In the genomic region with DNA sequence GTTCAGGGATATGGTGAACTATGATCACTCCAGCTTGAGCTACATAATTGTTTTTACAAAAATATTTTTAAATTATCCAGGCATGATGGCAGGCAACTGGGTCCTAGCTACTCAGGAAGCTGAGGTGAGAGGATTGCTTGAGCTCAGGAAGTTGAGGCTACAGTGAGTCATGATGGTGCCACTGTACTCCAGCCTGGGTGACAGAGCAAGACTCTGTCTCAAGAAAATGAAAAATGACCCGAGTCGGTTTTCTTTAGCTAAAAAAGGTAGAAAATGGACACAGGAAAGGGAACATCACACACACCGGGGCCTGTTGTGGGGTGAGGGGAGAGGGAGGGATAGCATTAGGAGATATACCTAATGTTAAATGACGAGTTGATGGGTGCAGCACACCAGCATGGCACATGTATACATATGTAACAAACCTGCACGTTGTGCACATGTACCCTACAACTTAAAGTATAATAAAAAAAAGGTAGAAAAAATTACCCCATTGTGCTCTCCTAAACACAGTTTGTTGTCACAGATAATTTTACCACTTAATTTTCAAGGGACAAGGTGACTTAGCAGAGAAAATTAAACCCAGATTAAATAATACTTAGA, we compare ENCODE assay signal across 7 cellular contexts.
DNase-seq lines count a peak whose midpoint lies in the region; ATAC-seq and TF ChIP-seq lines count a peak whose summit lies in the region.
"Not testable (repeated sequence)": the region's sequence is repeated elsewhere in the genome, so short reads cannot be mapped to it uniquely, and the experiment has no call there.

No MANE protein-coding gene starts in this region.

- H3K4me3 ChIP-seq in NB4 (ENCODE audit: low read depth, low read length) = peak overlapping the region; percentile 51

- ATAC-seq in effector memory CD8-positive, alpha-beta T cell (replicated peaks) = peak; percentile 92

- H3K4me3 Mint-ChIP-seq in effector memory CD8-positive, alpha-beta T cell = peak overlapping the region; percentile 66 to 79

- peak overlapping the region; percentile 88 to 94 for H3K27ac Mint-ChIP-seq in effector memory CD8-positive, alpha-beta T cell

- not testable (repeated sequence) for H3K27me3 Mint-ChIP-seq in effector memory CD8-positive, alpha-beta T cell

- DNase-seq in ELR (ENCODE audit: low read depth) (peak; percentile 57), NB4 (ENCODE audit: low read depth) (peak; percentile 90), T-helper 1 cell (peak in 3 of 5 donors; percentile 23 to 66 (median 39))
- peak; percentile 29 to 36 for DNase-seq in activated CD4-positive, alpha-beta T cell treated with anti-CD3 and anti-CD28 coated beads, Interleukin-2, amount 50 U/mL, for 4 hours
- DNase-seq in activated gamma-delta T cell treated with anti-CD3 and anti-CD28 coated beads, Interleukin-2, amount 50 U/mL, for 16 hours (ENCODE audit: low read depth) = peak; percentile 38
- DNase-seq in effector memory CD8-positive, alpha-beta T cell = peak in 2 of 3 experiments; percentile 49 to 53
- DNase-seq in stimulated activated CD4-positive, alpha-beta T cell treated with anti-CD3 and anti-CD28 coated beads, Interleukin-15, amount 100 ng/mL, for 24 hours = peak; percentile 52

- not testable (repeated sequence) for H3K9me3 Mint-ChIP-seq in effector memory CD8-positive, alpha-beta T cell

- not testable (repeated sequence) for TF ChIP-seq POLR2A in NB4 (IDR thresholded peaks at IDR 0.05; ENCODE audit: extremely low read depth, insufficient read length)

- TF ChIP-seq CTCF in NB4 (IDR thresholded peaks at IDR 0.05; ENCODE audit: low read depth, low read length) = not testable (repeated sequence)

- peaks cover 82 to 94% of the 10 kb centered on the region in 2 donors for H3K4me1 Mint-ChIP-seq in effector memory CD8-positive, alpha-beta T cell (ENCODE audit: low read depth in 2 of 2)

- H3K36me3 Mint-ChIP-seq in effector memory CD8-positive, alpha-beta T cell (ENCODE audit: insufficient read depth) = peaks cover 59% of the 10 kb centered on the region

Comparison
In these comparisons a context has a peak if more than half of its experiments do, and no peak if none do; other contexts are left out.
1. Peak in every context shown above with its lines: DNase-seq, ATAC-seq and H3K4me3 ChIP-seq.
2. DNase-seq: peak in every context shown above with its lines; median percentile 90 in NB4; 57 in ELR; 52 in stimulated activated CD4-positive, alpha-beta T cell treated with anti-CD3 and anti-CD28 coated beads, Interleukin-15, amount 100 ng/mL, for 24 hours; 51 in effector memory CD8-positive, alpha-beta T cell; 39 in T-helper 1 cell; 38 in activated gamma-delta T cell treated with anti-CD3 and anti-CD28 coated beads, Interleukin-2, amount 50 U/mL, for 16 hours; 32 in activated CD4-positive, alpha-beta T cell treated with anti-CD3 and anti-CD28 coated beads, Interleukin-2, amount 50 U/mL, for 4 hours.